In the genomic region with DNA sequence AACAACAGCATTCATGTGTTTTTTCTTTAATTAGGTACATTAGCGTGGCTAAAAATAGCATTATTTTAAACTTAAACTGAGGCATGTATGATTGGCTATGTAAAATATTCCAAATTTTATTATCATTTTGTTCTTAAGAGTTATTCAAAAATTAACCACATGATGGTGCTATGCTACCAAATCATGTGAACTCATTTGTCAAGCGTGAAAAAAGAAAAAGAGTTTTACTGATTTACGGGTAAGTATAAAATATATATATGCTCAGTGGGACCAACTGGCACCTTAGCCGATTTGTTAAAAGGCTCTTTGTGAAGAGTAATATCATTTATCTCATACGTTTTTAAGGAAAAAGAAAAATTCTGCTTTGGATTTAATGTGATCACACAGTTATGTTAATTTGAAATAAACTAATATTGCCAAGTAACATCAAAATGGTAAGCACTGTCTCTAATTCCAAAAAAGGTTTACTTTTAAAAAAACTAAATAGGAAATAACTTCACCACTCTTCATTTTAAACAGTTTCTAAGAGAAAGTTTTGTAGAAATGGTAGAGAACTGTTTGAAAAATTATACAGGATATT, we compare ENCODE assay signal across 9 cellular contexts.
DNase-seq lines count a peak whose midpoint lies in the region; ATAC-seq and TF ChIP-seq lines count a peak whose summit lies in the region.
"Had no signal": no experiment of that assay in that cellular context is flagged by ENCODE, and none has a peak within 500 bp of the region (broad histone marks: within the 10 kb centered on the region; RNA-seq: fewer than 3 reads in every experiment).

No MANE protein-coding gene starts in this region.

- CTCF ChIA-PET in SK-N-SH (lab: Yijun Ruan, JAX), result interaction anchor here (1.2 kb wide), 2 partner anchors 8 to 12 kb away, joined by 4 to 5 read pairs; no protein-coding TSS in a partner anchor

- 1% methylated on average over 5 of the region's 5 CpGs for WGBS in SK-N-SH (ENCODE audit: low lambda C conversion rate)
- 57 to 60% methylated on average over 1 to 5 of the region's 5 CpGs for WGBS in endodermal cell (ENCODE audit: insufficient coverage in 1 of 2, insufficient read length in 1 of 2), 2 experiments
- WGBS in testis, 2 donors, result 29 to 30% methylated on average over 5 of the region's 5 CpGs

- no peak overlapping the region for H2AFZ ChIP-seq in SK-N-SH (ENCODE audit: low read depth)

- no peaks in the 10 kb centered on the region for H3K9me2 ChIP-seq in SK-N-SH

- H3K27me3 ChIP-seq in SK-N-SH (ENCODE audit: insufficient read depth) (peaks cover 3% of the 10 kb centered on the region; the same call in 1 of the 2 replicates), endodermal cell (ENCODE audit: control insufficient read depth, insufficient read depth, low read length, poor library complexity, severe bottlenecking) (no peaks in the 10 kb centered on the region), testis (no peaks in the 10 kb centered on the region)

- DNase-seq in SK-N-SH (no peak), NCI-H2227 (lab: John Stamatoyannopoulos, UW; ENCODE audit: unreplicated experiment) (peak; percentile 65), endodermal cell (no peak), testis (no peak)
- no peak for DNase-seq in activated CD4-positive, CD25-positive, alpha-beta regulatory T cell treated with anti-CD3 and anti-CD28 coated beads, Interleukin-2, amount 50 U/mL, for 72 hours
- DNase-seq in stimulated activated naive CD4-positive, alpha-beta T cell (lab: John Stamatoyannopoulos, UW), result no peak

- no peak overlapping the region for H3K4me2 ChIP-seq in SK-N-SH

- no peak overlapping the region for H3K27ac Mint-ChIP-seq in endodermal cell
- H3K27ac Mint-ChIP-seq: memory B cell had no signal

- H4K20me1 ChIP-seq in SK-N-SH (ENCODE audit: insufficient read depth), result no peaks in the 10 kb centered on the region

- ATAC-seq in SK-N-SH treated with all-trans-retinoic acid at 6 μM for 48 hours, result no peak; the same call in 2 of the 3 replicates
- no peak for ATAC-seq in GM19452 (IDR thresholded peaks at IDR 0.05; ENCODE audit: unreplicated experiment)

- no peaks in the 10 kb centered on the region for H3K9me3 ChIP-seq in SK-N-SH
- H3K9me3 ChIP-seq in endodermal cell (ENCODE audit: control insufficient read depth, low read length), result no peaks in the 10 kb centered on the region
- no peaks in the 10 kb centered on the region for H3K9me3 ChIP-seq in testis

- POLR2A ChIA-PET in SK-N-SH (lab: Yijun Ruan, JAX), result no interaction called here

- no peaks in the 10 kb centered on the region for H3K79me2 ChIP-seq in SK-N-SH (ENCODE audit: insufficient read depth)

- TF ChIP-seq RAD21 in SK-N-SH (IDR thresholded peaks at IDR 0.05; ENCODE audit: low read length), result peak; percentile 55

- no peak for TF ChIP-seq POLR2A in testis (IDR thresholded peaks at IDR 0.05)

- no peak overlapping the region for H3K9ac ChIP-seq in SK-N-SH
- no peak overlapping the region for H3K9ac ChIP-seq in endodermal cell (ENCODE audit: extremely low read depth, low read length, poor library complexity, severe bottlenecking)

- H3K4me3 Mint-ChIP-seq in endodermal cell, result no peak overlapping the region
- H3K4me3 Mint-ChIP-seq: memory B cell had no signal

- peak; percentile 68 for TF ChIP-seq CTCF in SK-N-SH (IDR thresholded peaks at IDR 0.05)
- peak; percentile 72 for TF ChIP-seq CTCF in endodermal cell (conservative IDR thresholded peaks at IDR 0.05)
- TF ChIP-seq CTCF in testis (IDR thresholded peaks at IDR 0.05), result peak in 2 of 3 experiments; percentile 18 to 36

- H3K27ac ChIP-seq in SK-N-SH (ENCODE audit: low read depth in 2 of 2, low read length in 1 of 2), result no peak overlapping the region
- H3K27ac ChIP-seq in endodermal cell (ENCODE audit: low read depth, low read length), result no peak overlapping the region
- H3K27ac ChIP-seq in testis, result no peak overlapping the region

- H3K36me3 ChIP-seq in SK-N-SH (replicated peaks in 1 of 2; ENCODE audit: control insufficient read depth in 1 of 2, insufficient read depth in 2 of 2, low read length in 1 of 2), result no peaks in the 10 kb centered on the region
- no peaks in the 10 kb centered on the region for H3K36me3 ChIP-seq in endodermal cell (ENCODE audit: control insufficient read depth, insufficient read depth, low read length)
- no peaks in the 10 kb centered on the region for H3K36me3 ChIP-seq in testis (ENCODE audit: low read depth, missing control alignments)

- H3K4me3 ChIP-seq in SK-N-SH (ENCODE audit: low read depth in 2 of 2, low read length in 1 of 2), result no peak overlapping the region
- H3K4me3 ChIP-seq in endodermal cell (ENCODE audit: low read length), result no peak overlapping the region
- H3K4me3 ChIP-seq in testis, result no peak overlapping the region

- intact Hi-C loops in testis (cut with DNase I; ENCODE audit: low total_unique reads), result no loop called here

- H3K4me1 ChIP-seq in SK-N-SH (ENCODE audit: control insufficient read depth in 1 of 2, insufficient read depth in 2 of 2, low read depth in 1 of 2, low read length in 1 of 2), result peaks cover 0 to 4% of the 10 kb centered on the region in 2 experiments; a peak in 1 of 4 replicates
- H3K4me1 ChIP-seq in endodermal cell (ENCODE audit: control insufficient read depth, insufficient read depth, low read length), result no peaks in the 10 kb centered on the region
- H3K4me1 ChIP-seq in testis, result no peaks in the 10 kb centered on the region

- H3K27me3 Mint-ChIP-seq in endodermal cell (ENCODE audit: insufficient read depth), result no peaks in the 10 kb centered on the region
- H3K27me3 Mint-ChIP-seq: memory B cell had no signal

- H3K9me3 Mint-ChIP-seq in endodermal cell, result no peaks in the 10 kb centered on the region
- H3K9me3 Mint-ChIP-seq: memory B cell had no signal

- peaks cover 3% of the 10 kb centered on the region for H3K4me1 Mint-ChIP-seq in endodermal cell

- no peaks in the 10 kb centered on the region for H3K36me3 Mint-ChIP-seq in endodermal cell (ENCODE audit: low read depth)
- H3K36me3 Mint-ChIP-seq: memory B cell had no signal

- no peaks in the 10 kb centered on the region for H3F3A ChIP-seq in SK-N-SH (replicated peaks; ENCODE audit: insufficient read depth)

- no peak for TF ChIP-seq EP300 in SK-N-SH (IDR thresholded peaks at IDR 0.05; ENCODE audit: borderline replicate concordance in 1 of 2, low read depth in 1 of 2, low read length in 1 of 2)

TF ChIP-seq in SK-N-SH, 30 proteins besides CTCF, POLR2A, EP300 and RAD21:
- no peak for TF ChIP-seq NFIC (IDR thresholded peaks at IDR 0.05; ENCODE audit: borderline replicate concordance)

TF ChIP-seq in SK-N-SH treated with all-trans-retinoic acid at 6 μM for 48 hours, 23 proteins besides CTCF, POLR2A, EP300 and RAD21:
- no peak for TF ChIP-seq ARNTL (CRISPR knock-in tag; IDR thresholded peaks at IDR 0.05; ENCODE audit: borderline replicate concordance, low read depth)
- no peak for TF ChIP-seq SNAI2 (CRISPR knock-in tag; IDR thresholded peaks at IDR 0.05)
- TF ChIP-seq ZNF565 (CRISPR knock-in tag; conservative IDR thresholded peaks at IDR 0.05; ENCODE audit: low read depth), result no peak
- TF ChIP-seq, protein P1, sequence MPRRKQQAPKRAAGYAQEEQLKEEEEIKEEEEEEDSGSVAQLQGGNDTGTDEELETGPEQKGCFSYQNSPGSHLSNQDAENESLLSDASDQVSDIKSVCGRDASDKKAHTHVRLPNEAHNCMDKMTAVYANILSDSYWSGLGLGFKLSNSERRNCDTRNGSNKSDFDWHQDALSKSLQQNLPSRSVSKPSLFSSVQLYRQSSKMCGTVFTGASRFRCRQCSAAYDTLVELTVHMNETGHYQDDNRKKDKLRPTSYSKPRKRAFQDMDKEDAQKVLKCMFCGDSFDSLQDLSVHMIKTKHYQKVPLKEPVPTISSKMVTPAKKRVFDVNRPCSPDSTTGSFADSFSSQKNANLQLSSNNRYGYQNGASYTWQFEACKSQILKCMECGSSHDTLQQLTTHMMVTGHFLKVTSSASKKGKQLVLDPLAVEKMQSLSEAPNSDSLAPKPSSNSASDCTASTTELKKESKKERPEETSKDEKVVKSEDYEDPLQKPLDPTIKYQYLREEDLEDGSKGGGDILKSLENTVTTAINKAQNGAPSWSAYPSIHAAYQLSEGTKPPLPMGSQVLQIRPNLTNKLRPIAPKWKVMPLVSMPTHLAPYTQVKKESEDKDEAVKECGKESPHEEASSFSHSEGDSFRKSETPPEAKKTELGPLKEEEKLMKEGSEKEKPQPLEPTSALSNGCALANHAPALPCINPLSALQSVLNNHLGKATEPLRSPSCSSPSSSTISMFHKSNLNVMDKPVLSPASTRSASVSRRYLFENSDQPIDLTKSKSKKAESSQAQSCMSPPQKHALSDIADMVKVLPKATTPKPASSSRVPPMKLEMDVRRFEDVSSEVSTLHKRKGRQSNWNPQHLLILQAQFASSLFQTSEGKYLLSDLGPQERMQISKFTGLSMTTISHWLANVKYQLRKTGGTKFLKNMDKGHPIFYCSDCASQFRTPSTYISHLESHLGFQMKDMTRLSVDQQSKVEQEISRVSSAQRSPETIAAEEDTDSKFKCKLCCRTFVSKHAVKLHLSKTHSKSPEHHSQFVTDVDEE (CRISPR knock-in tag; IDR thresholded peaks at IDR 0.05), result no peak
- no peak for TF ChIP-seq ZNF8 (CRISPR knock-in tag; IDR thresholded peaks at IDR 0.05)
- TF ChIP-seq, protein P2, sequence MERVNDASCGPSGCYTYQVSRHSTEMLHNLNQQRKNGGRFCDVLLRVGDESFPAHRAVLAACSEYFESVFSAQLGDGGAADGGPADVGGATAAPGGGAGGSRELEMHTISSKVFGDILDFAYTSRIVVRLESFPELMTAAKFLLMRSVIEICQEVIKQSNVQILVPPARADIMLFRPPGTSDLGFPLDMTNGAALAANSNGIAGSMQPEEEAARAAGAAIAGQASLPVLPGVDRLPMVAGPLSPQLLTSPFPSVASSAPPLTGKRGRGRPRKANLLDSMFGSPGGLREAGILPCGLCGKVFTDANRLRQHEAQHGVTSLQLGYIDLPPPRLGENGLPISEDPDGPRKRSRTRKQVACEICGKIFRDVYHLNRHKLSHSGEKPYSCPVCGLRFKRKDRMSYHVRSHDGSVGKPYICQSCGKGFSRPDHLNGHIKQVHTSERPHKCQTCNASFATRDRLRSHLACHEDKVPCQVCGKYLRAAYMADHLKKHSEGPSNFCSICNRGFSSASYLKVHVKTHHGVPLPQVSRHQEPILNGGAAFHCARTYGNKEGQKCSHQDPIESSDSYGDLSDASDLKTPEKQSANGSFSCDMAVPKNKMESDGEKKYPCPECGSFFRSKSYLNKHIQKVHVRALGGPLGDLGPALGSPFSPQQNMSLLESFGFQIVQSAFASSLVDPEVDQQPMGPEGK (CRISPR knock-in tag; IDR thresholded peaks at IDR 0.05; ENCODE audit: borderline replicate concordance), result no peak
